16 cellular contexts compared by ENCODE assay signal in the genomic region with DNA sequence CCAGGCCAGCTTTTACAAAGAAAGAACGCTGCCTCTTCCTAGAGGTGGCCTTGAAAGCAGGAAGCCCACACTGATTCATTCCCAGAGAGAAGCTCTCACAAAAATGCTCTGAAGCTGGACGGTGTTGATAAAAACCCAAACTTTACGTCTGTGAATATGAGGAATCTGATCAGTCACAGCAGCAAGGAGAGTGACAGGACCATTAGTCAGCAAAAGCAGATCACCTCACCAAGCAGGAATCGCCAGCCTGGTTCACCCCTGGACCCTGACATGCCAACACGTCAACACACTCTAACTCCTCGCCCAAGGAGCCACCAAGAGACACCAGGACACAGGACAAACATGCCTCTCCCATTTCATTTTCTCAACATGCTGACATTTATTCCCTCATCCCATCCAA.
DNase-seq lines count a peak whose midpoint lies in the region; ATAC-seq and TF ChIP-seq lines count a peak whose summit lies in the region.
"Had no signal": no experiment of that assay in that cellular context is flagged by ENCODE, and none has a peak within 500 bp of the region (broad histone marks: within the 10 kb centered on the region; RNA-seq: fewer than 3 reads in every experiment).

No MANE protein-coding gene starts in this region.

- H3K4me1 Mint-ChIP-seq in nephron = peaks cover 54% of the 10 kb centered on the region
- peaks cover 12% of the 10 kb centered on the region for H3K4me1 Mint-ChIP-seq in activated naive CD4-positive, alpha-beta T cell treated with anti-CD3 and anti-CD28 coated beads, Interleukin-2, amount 10 ng/mL, durations not matched to agents 7 days and 5 days

- peak overlapping the region; percentile 43 for H3K27ac ChIP-seq in brain microvascular endothelial cell
- H3K27ac ChIP-seq: BLaER1, pancreas, upper lobe of right lung had no signal

- TF ChIP-seq CTCF in brain microvascular endothelial cell (IDR thresholded peaks at IDR 0.05; ENCODE audit: low read depth, low read length, missing control alignments) = no peak
- TF ChIP-seq CTCF in nephron (IDR thresholded peaks at IDR 0.05; ENCODE audit: unreplicated experiment in 3 of 3) = no peak

- no peaks in the 10 kb centered on the region for H3K36me3 Mint-ChIP-seq in nephron (ENCODE audit: low read depth)
- peaks cover 21% of the 10 kb centered on the region for H3K36me3 Mint-ChIP-seq in activated naive CD4-positive, alpha-beta T cell treated with anti-CD3 and anti-CD28 coated beads, Interleukin-2, amount 10 ng/mL, durations not matched to agents 7 days and 5 days

- no peak for ATAC-seq in HG03442 (IDR thresholded peaks at IDR 0.05; ENCODE audit: unreplicated experiment)
- ATAC-seq: upper lobe of right lung had no signal

- no peaks in the 10 kb centered on the region for H3K36me3 ChIP-seq in brain microvascular endothelial cell (replicated peaks)
- H3K36me3 ChIP-seq: pancreas, upper lobe of right lung had no signal

- peak overlapping the region in 2 of 3 experiments; percentile 55 to 67 for H3K27ac Mint-ChIP-seq in nephron
- H3K27ac Mint-ChIP-seq in activated naive CD4-positive, alpha-beta T cell treated with anti-CD3 and anti-CD28 coated beads, Interleukin-2, amount 10 ng/mL, durations not matched to agents 7 days and 5 days = no peak overlapping the region
- H3K27ac Mint-ChIP-seq: activated CD4-positive, alpha-beta T cell treated with anti-CD3 and anti-CD28 coated beads, Interleukin-2, amount 10 ng/mL, durations not matched to agents 7 days and 5 days had no signal

- no peaks in the 10 kb centered on the region for H3K27me3 ChIP-seq in brain microvascular endothelial cell (replicated peaks)
- H3K27me3 ChIP-seq: BLaER1, pancreas, upper lobe of right lung had no signal

- H3K9me3 Mint-ChIP-seq in nephron = no peaks in the 10 kb centered on the region
- H3K9me3 Mint-ChIP-seq in activated naive CD4-positive, alpha-beta T cell treated with anti-CD3 and anti-CD28 coated beads, Interleukin-2, amount 10 ng/mL, durations not matched to agents 7 days and 5 days = no peaks in the 10 kb centered on the region
- H3K9me3 Mint-ChIP-seq: activated CD4-positive, alpha-beta T cell treated with anti-CD3 and anti-CD28 coated beads, Interleukin-2, amount 10 ng/mL, durations not matched to agents 7 days and 5 days had no signal

- peak; percentile 63 for DNase-seq in Caki2 (ENCODE audit: low read depth)
- peak; percentile 91 for DNase-seq in HT1080 (ENCODE audit: low read depth)
- peak; percentile 79 for DNase-seq in brain microvascular endothelial cell
- no peak for DNase-seq in amygdala (lab: John Stamatoyannopoulos, UW)
- no peak for DNase-seq in COLO829 (ENCODE audit: low spot score)
- no peak for DNase-seq in activated naive CD4-positive, alpha-beta T cell treated with anti-CD3 and anti-CD28 coated beads, Interleukin-2, amount 10 ng/mL, durations not matched to agents 7 days and 5 days
- DNase-seq: activated CD4-positive, alpha-beta T cell treated with anti-CD3 and anti-CD28 coated beads, Interleukin-2, amount 10 ng/mL, durations not matched to agents 7 days and 5 days; effector CD4-positive, alpha-beta T cell; KG1; NCI-H1694; NCI-H526 treated with DMSO at 0.1 percent for 48 hours; pancreas; upper lobe of right lung had no signal

- CTCF ChIA-PET in activated naive CD4-positive, alpha-beta T cell treated with anti-CD3 and anti-CD28 coated beads, Interleukin-2, amount 10 ng/mL, durations not matched to agents 7 days and 5 days (lab: Charles Lee) = no interaction called here

- H3K4me3 ChIP-seq in brain microvascular endothelial cell (ENCODE audit: low read depth, low read length) = no peak overlapping the region
- H3K4me3 ChIP-seq: BLaER1, pancreas, upper lobe of right lung had no signal

- peaks cover 5% of the 10 kb centered on the region for H3K27me3 Mint-ChIP-seq in nephron (ENCODE audit: low read depth)
- no peaks in the 10 kb centered on the region for H3K27me3 Mint-ChIP-seq in activated naive CD4-positive, alpha-beta T cell treated with anti-CD3 and anti-CD28 coated beads, Interleukin-2, amount 10 ng/mL, durations not matched to agents 7 days and 5 days
- H3K27me3 Mint-ChIP-seq: activated CD4-positive, alpha-beta T cell treated with anti-CD3 and anti-CD28 coated beads, Interleukin-2, amount 10 ng/mL, durations not matched to agents 7 days and 5 days had no signal

- H3K4me3 Mint-ChIP-seq in nephron = peak overlapping the region in 1 of 3 experiments; percentile 46
- H3K4me3 Mint-ChIP-seq in activated naive CD4-positive, alpha-beta T cell treated with anti-CD3 and anti-CD28 coated beads, Interleukin-2, amount 10 ng/mL, durations not matched to agents 7 days and 5 days = no peak overlapping the region
- H3K4me3 Mint-ChIP-seq: activated CD4-positive, alpha-beta T cell treated with anti-CD3 and anti-CD28 coated beads, Interleukin-2, amount 10 ng/mL, durations not matched to agents 7 days and 5 days had no signal

- in situ Hi-C loops in Caki2 (cut with HindIII; ENCODE audit: low pct_unique_long_range_greater_than_20kb, low sequenced_read_pairs) = no loop called here
- in situ Hi-C loops in brain microvascular endothelial cell (cut with HindIII; ENCODE audit: low pct_ligation_motif_present, low sequenced_read_pairs) = no loop called here

Comparison
In these comparisons a context has a peak if more than half of its experiments do, and no peak if none do; other contexts are left out.
1. DNase-seq: peak in Caki2 (single experiment), HT1080 (single experiment) and brain microvascular endothelial cell (single experiment); none in amygdala (0 of 56), COLO829 (single experiment) and activated naive CD4-positive, alpha-beta T cell treated with anti-CD3 and anti-CD28 coated beads, Interleukin-2, amount 10 ng/mL, durations not matched to agents 7 days and 5 days (single experiment).